26 cellular contexts compared by ENCODE assay signal in genomic region chr9:91017245-91017644, GRCh38.
"Had no signal": no experiment of that assay in that cellular context is flagged by ENCODE, and none has a peak within 500 bp of the region (broad histone marks: within the 10 kb centered on the region; RNA-seq: fewer than 3 reads in every experiment).

No MANE protein-coding gene starts in this region.

- H3K4me3 Mint-ChIP-seq: mesothelial cell of epicardium; naive B cell; natural killer cell treated with Interleukin-12 subunit alpha and Interleukin-12 subunit beta and Interleukin-15 and Interleukin-18, amount 100 ng/mL, for 72 hours; neural crest cell; stimulated activated naive B cell treated with anti-CD40 and anti-IgM and Interleukin-4, amounts not matched to agents 10 μg/mL and 1 μg/mL and 100 μg/mL, for 72 hours; stimulated activated naive CD8-positive, alpha-beta T cell treated with anti-CD3 and anti-CD28 coated beads, Interleukin-15, Interleukin-2, amounts not matched to agents 100 ng/mL and 50 ng/mL, for 24 hours had no signal

- ATAC-seq: gastrocnemius medialis; heart left ventricle; left cardiac atrium; left lung; mucosa of descending colon; natural killer cell treated with Interleukin-12 subunit alpha and Interleukin-12 subunit beta and Interleukin-15 and Interleukin-18, amount 100 ng/mL, for 72 hours; right lobe of liver; stimulated activated naive B cell treated with anti-CD40 and anti-IgM and Interleukin-4, amounts not matched to agents 10 μg/mL and 1 μg/mL and 100 μg/mL, for 72 hours had no signal

- H3K9me3 ChIP-seq: gastrocnemius medialis, mucosa of descending colon, neutrophil, right lobe of liver, suprapubic skin, vagina had no signal

- DNase-seq: cortex of kidney; effector CD4-positive, alpha-beta T cell; foreskin fibroblast; gastrocnemius medialis; heart left ventricle; left cardiac atrium; left lung; mesenchymal stem cell; mucosa of descending colon; naive B cell; right lobe of liver; small intestine; stimulated activated CD4-positive, alpha-beta T cell treated with anti-CD3 and anti-CD28 coated beads, Interleukin-15, amount 100 ng/mL, for 24 hours; stimulated activated CD4-positive, alpha-beta T cell treated with anti-CD3 and anti-CD28 coated beads, Interleukin-2, amount 100 ng/mL, for 48 hours; stimulated activated naive B cell treated with anti-CD40 and anti-IgM and Interleukin-4, amounts not matched to agents 10 μg/mL and 1 μg/mL and 100 μg/mL, for 72 hours; transverse colon had no signal

- H3K27ac Mint-ChIP-seq: mesothelial cell of epicardium; naive B cell; natural killer cell treated with Interleukin-12 subunit alpha and Interleukin-12 subunit beta and Interleukin-15 and Interleukin-18, amount 100 ng/mL, for 72 hours; progenitor cell of endocrine pancreas; stimulated activated naive B cell treated with anti-CD40 and anti-IgM and Interleukin-4, amounts not matched to agents 10 μg/mL and 1 μg/mL and 100 μg/mL, for 72 hours; stimulated activated naive CD8-positive, alpha-beta T cell treated with anti-CD3 and anti-CD28 coated beads, Interleukin-15, Interleukin-2, amounts not matched to agents 100 ng/mL and 50 ng/mL, for 24 hours had no signal

- H3K27me3 Mint-ChIP-seq: progenitor cell of endocrine pancreas had no signal

- H3K36me3 ChIP-seq: gastrocnemius medialis, heart left ventricle, left lung, neutrophil, right lobe of liver, suprapubic skin, transverse colon, vagina had no signal

- H3K4me1 Mint-ChIP-seq: mesothelial cell of epicardium, naive B cell, neural crest cell had no signal

- H3K4me3 ChIP-seq: gastrocnemius medialis, heart left ventricle, hepatocyte, left lung, mucosa of descending colon, right lobe of liver, suprapubic skin, transverse colon, vagina had no signal

- H3K4me1 ChIP-seq: gastrocnemius medialis, heart left ventricle, left lung, parathyroid adenoma, right lobe of liver, suprapubic skin, transverse colon, vagina had no signal

- H3K27me3 ChIP-seq: gastrocnemius medialis, hepatocyte, left lung, right lobe of liver, suprapubic skin, vagina had no signal

- H3K36me3 Mint-ChIP-seq: mesothelial cell of epicardium had no signal
